ENCODE assay signal across 13 cellular contexts in genomic region chr3:87361956-87362355, GRCh38.
A peak's percentile ranks its signal among the peaks of the same experiment; 100 is the strongest.
DNase-seq lines count a peak whose midpoint lies in the region; ATAC-seq and TF ChIP-seq lines count a peak whose summit lies in the region.
"Had no signal": no experiment of that assay in that cellular context is flagged by ENCODE, and none has a peak within 500 bp of the region (broad histone marks: within the 10 kb centered on the region; RNA-seq: fewer than 3 reads in every experiment).

No MANE protein-coding gene starts in this region.

- H3K36me3 ChIP-seq in OCI-LY7 (ENCODE audit: insufficient read depth, low read length), result no peaks in the 10 kb centered on the region

- no peak overlapping the region for H2AFZ ChIP-seq in OCI-LY7 (ENCODE audit: low read length)

- H3K27ac ChIP-seq in OCI-LY7 (ENCODE audit: low read depth, low read length, poor library complexity, severe bottlenecking), result peak overlapping the region; percentile 15

- no peaks in the 10 kb centered on the region for H3K36me3 Mint-ChIP-seq in osteocyte (ENCODE audit: unreplicated experiment)
- H3K36me3 Mint-ChIP-seq: CD4-positive, alpha-beta memory T cell had no signal

- H3K27ac Mint-ChIP-seq in osteocyte (ENCODE audit: unreplicated experiment), result no peak overlapping the region
- H3K27ac Mint-ChIP-seq: CD4-positive, alpha-beta memory T cell had no signal

- peaks cover 6% of the 10 kb centered on the region for H3K4me1 Mint-ChIP-seq in osteocyte (ENCODE audit: unreplicated experiment)
- H3K4me1 Mint-ChIP-seq: CD4-positive, alpha-beta memory T cell had no signal

- BruUV-seq in OCI-LY7 (replicated peaks; lab: Mats Ljungman, UMichigan), result no TSS peak

- intact Hi-C loops in OCI-LY7 (cut with micrococcal nuclease; ENCODE audit: unreplicated experiment), result no loop called here

- TF ChIP-seq CTCF in OCI-LY7 (conservative IDR thresholded peaks at IDR 0.05; ENCODE audit: low read length) (no peak), epithelial cell of esophagus (IDR thresholded peaks at IDR 0.05; ENCODE audit: insufficient read depth, low read depth, low read length, missing control alignments) (no peak), osteocyte (IDR thresholded peaks at IDR 0.05) (no peak)

- DNase-seq in OCI-LY7 (ENCODE audit: low spot score) (peak; percentile 12), epithelial cell of esophagus (ENCODE audit: low read depth) (peak; percentile 14), osteocyte (ENCODE audit: extremely low spot score, unreplicated experiment) (no peak), T-helper 1 cell (no peak)
- DNase-seq: C1 segment of cervical spinal cord; Calu3; CD4-positive, alpha-beta memory T cell; COR-L47; H7; HCEC 1CT had no signal

- peaks cover 12% of the 10 kb centered on the region for H3K4me1 ChIP-seq in OCI-LY7 (ENCODE audit: insufficient read depth, low read length, poor library complexity, severe bottlenecking)

- POLR2A ChIA-PET in OCI-LY7 (lab: Charles Lee), result no interaction called here

- no peaks in the 10 kb centered on the region for H3K9me3 Mint-ChIP-seq in osteocyte (ENCODE audit: unreplicated experiment)
- H3K9me3 Mint-ChIP-seq: CD4-positive, alpha-beta memory T cell had no signal

- no peaks in the 10 kb centered on the region for H3K79me2 ChIP-seq in OCI-LY7 (ENCODE audit: insufficient read depth, low read depth, low read length)

- H3K9me3 ChIP-seq in OCI-LY7 (ENCODE audit: low read length), result no peaks in the 10 kb centered on the region

- no peaks in the 10 kb centered on the region for H4K20me1 ChIP-seq in OCI-LY7 (ENCODE audit: insufficient read depth, low read length)

- no peaks in the 10 kb centered on the region for H3K27me3 Mint-ChIP-seq in osteocyte (ENCODE audit: unreplicated experiment)

- CTCF ChIA-PET in OCI-LY7 (lab: Charles Lee; ENCODE audit: unreplicated experiment), result interaction anchor here (0.6 kb wide), 1 partner anchor 11 kb away, joined by 3 read pairs; no protein-coding TSS in a partner anchor

- H3K4me3 ChIP-seq in OCI-LY7 (ENCODE audit: low read depth, low read length, poor library complexity, severe bottlenecking), result no peak overlapping the region
- H3K4me3 ChIP-seq in epithelial cell of esophagus (ENCODE audit: low read length), result no peak overlapping the region

- H3K4me2 ChIP-seq in OCI-LY7 (ENCODE audit: low read length), result peak overlapping the region; percentile 47; the same call in 1 of the 2 replicates

- H3K9me2 ChIP-seq in OCI-LY7 (ENCODE audit: insufficient read depth, low read length), result no peaks in the 10 kb centered on the region

- ATAC-seq in GM18867 (IDR thresholded peaks at IDR 0.05; ENCODE audit: unreplicated experiment) (peak; percentile 64), HG03432 (IDR thresholded peaks at IDR 0.05; ENCODE audit: unreplicated experiment) (peak; percentile 67), GM19324 (IDR thresholded peaks at IDR 0.05; ENCODE audit: low FRiP score, unreplicated experiment) (no peak)

- H3K4me3 Mint-ChIP-seq in osteocyte (ENCODE audit: unreplicated experiment), result no peak overlapping the region
- H3K4me3 Mint-ChIP-seq: CD4-positive, alpha-beta memory T cell had no signal

Comparison
In these comparisons a context has a peak if more than half of its experiments do, and no peak if none do; other contexts are left out.
1. DNase-seq: peak in OCI-LY7 (single experiment) and epithelial cell of esophagus (single experiment); none in osteocyte (single experiment) and T-helper 1 cell (0 of 5).